Comparison of ENCODE assay signal across 24 cellular contexts in genomic region chr6:25649611-25650010, GRCh38. TPM values are rescaled to one million over a fixed set of nuclear protein-coding genes. Genes with fewer than 3 reads are reported as not detected.
"Had no signal": no experiment of that assay in that cellular context is flagged by ENCODE, and none has a peak within 500 bp of the region (broad histone marks: within the 10 kb centered on the region; RNA-seq: fewer than 3 reads in every experiment).

No MANE protein-coding gene starts in this region.

- H3K9me3 ChIP-seq: ascending aorta, body of pancreas had no signal

- H3K4me1 ChIP-seq: ascending aorta had no signal

- DNase-seq: activated B cell treated with CpG ODN at 0.5 μM for 24 hours; activated CD4-positive, alpha-beta T cell treated with anti-CD3 and anti-CD28 coated beads for 1 hour; activated CD4-positive, alpha-beta T cell treated with anti-CD3 and anti-CD28 coated beads, Interleukin-2, amount 10 ng/mL, durations not matched to agents 24 days and 14 days; activated CD4-positive, alpha-beta T cell treated with anti-CD3 and anti-CD28 coated beads, Interleukin-2, amount 50 U/mL, for 48 hours; activated CD8-positive, alpha-beta memory T cell treated with anti-CD3 and anti-CD28 coated beads, Interleukin-2, amount 10 ng/mL, durations not matched to agents 7 days and 5 days; activated effector memory CD4-positive, alpha-beta T cell treated with Interleukin-2 at 50 U/mL for 16 hours; activated naive CD4-positive, alpha-beta T cell treated with Interleukin-2 at 50 U/mL for 16 hours; activated naive CD8-positive, alpha-beta T cell treated with anti-CD3 and anti-CD28 coated beads, Interleukin-2, amount 50 U/mL, for 24 hours; activated T-cell treated with anti-CD3 and anti-CD28 coated beads, Interleukin-2, amount 50 U/mL, for 24 hours; amniotic stem cell; body of pancreas; NCI-H1105 treated with DMSO at 0.1 percent for 48 hours; NCI-H1436 treated with DMSO at 0.1 percent for 48 hours; NCI-H187; NCI-H2081; NCI-H2171; NCI-H345; NCI-H524; NCI-H82; PC-3; SHP77 had no signal

- H3K27me3 ChIP-seq: ascending aorta, body of pancreas had no signal

- H3K36me3 ChIP-seq: ascending aorta had no signal

- H3K4me3 ChIP-seq: ascending aorta, body of pancreas had no signal

- H3K27ac ChIP-seq: ascending aorta, body of pancreas had no signal

RNA-seq across cellular contexts. Expression of gene SCGN, which starts 2.4 kb away (rescaled TPM):
- total RNA-seq: activated B cell treated with CpG ODN at 0.5 μM for 24 hours; activated CD4-positive, alpha-beta T cell treated with anti-CD3 and anti-CD28 coated beads, Interleukin-2, amount 10 ng/mL, durations not matched to agents 24 days and 14 days; activated CD8-positive, alpha-beta memory T cell treated with anti-CD3 and anti-CD28 coated beads, Interleukin-2, amount 10 ng/mL, durations not matched to agents 7 days and 5 days; activated naive CD4-positive, alpha-beta T cell treated with anti-CD3 and anti-CD28 coated beads, Interleukin-2, amount 50 U/mL, for 72 hours; activated T-helper 1 cell treated with anti-CD3 and anti-CD28 coated beads, Interleukin-12 subunit alpha, Interleukin-12 subunit beta, Interleukin-2, Interleukin-4 antibody, amounts not matched to agents 30 ng/mL and 10 ng/mL and 1 ng/mL, durations not matched to agents 14 hours and 24 hours and 36 hours; ascending aorta; PC-3 had no signal
